Comparison of ENCODE assay signal across 1 cellular context in the genomic region with DNA sequence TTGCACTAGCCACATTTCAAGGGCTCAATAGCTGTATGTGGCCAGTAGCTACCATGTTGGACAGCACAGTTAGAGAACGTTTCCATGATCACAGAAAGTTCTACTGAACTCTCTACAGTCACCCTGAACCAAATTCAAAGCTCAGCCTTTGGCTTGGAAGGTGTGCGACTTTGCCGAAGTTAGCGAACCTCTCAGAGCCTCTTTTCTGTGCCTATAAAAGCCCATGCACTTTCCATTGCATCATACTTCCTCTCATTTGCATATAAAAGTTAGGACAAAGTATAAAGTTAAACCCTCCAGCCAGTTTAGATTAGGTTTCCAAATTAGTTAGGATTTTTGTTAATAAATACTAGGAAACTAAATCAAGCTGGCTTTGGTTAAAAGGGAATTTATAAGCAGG.
A peak's percentile ranks its signal among the peaks of the same experiment; 100 is the strongest.
TF ChIP-seq lines count a peak whose summit lies in the region.

No MANE protein-coding gene starts in this region.

TF ChIP-seq in HepG2, 621 proteins besides CTCF, POLR2A, EP300 and RAD21:
- TF ChIP-seq CEBPB (IDR thresholded peaks at IDR 0.05; ENCODE audit: borderline replicate concordance, low read depth, low read length) (peak; percentile 52; the same call in 1 of the 2 replicates), ZNF337 (CRISPR knock-in tag; IDR thresholded peaks at IDR 0.05; ENCODE audit: borderline replicate concordance, low read depth) (no peak), CEBPG (CRISPR knock-in tag; IDR thresholded peaks at IDR 0.05) (0 out of 2 replicates have a peak, but pooled peaks have one; percentile 31)
